In genomic region chr10:103452714-103453230, GRCh38 we compare ENCODE assay signal across 11 cellular contexts. TPM values are rescaled to one million over a fixed set of nuclear protein-coding genes. Genes with fewer than 3 reads are reported as not detected.
DNase-seq lines count a peak whose midpoint lies in the region; ATAC-seq lines count a peak whose summit lies in the region.
"Had no signal": no experiment of that assay in that cellular context is flagged by ENCODE, and none has a peak within 500 bp of the region (broad histone marks: within the 10 kb centered on the region; RNA-seq: fewer than 3 reads in every experiment).

No MANE protein-coding gene starts in this region.

- peak overlapping the region; percentile 60 for H3K27ac ChIP-seq in stomach smooth muscle (ENCODE audit: low read length)
- H3K27ac ChIP-seq: cardiac muscle cell had no signal

- CTCF ChIA-PET in activated CD4-positive, alpha-beta memory T cell treated with anti-CD3 and anti-CD28 coated beads, Interleukin-2, amount 10 ng/mL, durations not matched to agents 7 days and 5 days (lab: Charles Lee): interaction anchor here (1.0 to 4.0 kb wide), 8 partner anchors 9 to 36 kb away, joined by 3 to 34 read pairs (median 14); partner anchors contain the start of gene CALHM3

- H3K27me3 ChIP-seq in iPS-15b (ENCODE audit: control insufficient read depth, insufficient read depth, low read length) (no peaks in the 10 kb centered on the region), stomach smooth muscle (ENCODE audit: control insufficient read depth in 1 of 2, insufficient read depth in 2 of 2, low read length in 2 of 2) (no peaks in the 10 kb centered on the region)
- H3K27me3 ChIP-seq: cardiac muscle cell had no signal

- no peaks in the 10 kb centered on the region for H3K9me3 Mint-ChIP-seq in activated CD4-positive, alpha-beta memory T cell treated with anti-CD3 and anti-CD28 coated beads, Interleukin-2, amount 10 ng/mL, durations not matched to agents 7 days and 5 days

- peaks cover 8% of the 10 kb centered on the region for H3K4me1 ChIP-seq in iPS-15b (ENCODE audit: control insufficient read depth, insufficient read depth, low read length)
- peaks cover 41% of the 10 kb centered on the region for H3K4me1 ChIP-seq in stomach smooth muscle (ENCODE audit: control insufficient read depth, insufficient read depth, low read length)

- H3K36me3 ChIP-seq in iPS-15b (ENCODE audit: control insufficient read depth, insufficient read depth, low read length) (no peaks in the 10 kb centered on the region), stomach smooth muscle (ENCODE audit: control insufficient read depth in 2 of 2, insufficient read depth in 2 of 2, low read length in 2 of 2) (peaks cover 7 to 10% of the 10 kb centered on the region in 2 donors)
- H3K36me3 ChIP-seq: cardiac muscle cell had no signal

- H3K9me3 ChIP-seq in iPS-15b (ENCODE audit: control insufficient read depth, insufficient read depth, low read length): no peaks in the 10 kb centered on the region
- no peaks in the 10 kb centered on the region for H3K9me3 ChIP-seq in stomach smooth muscle (ENCODE audit: control insufficient read depth in 2 of 2, low read length in 2 of 2)

- peak overlapping the region; percentile 96 for H3K4me3 Mint-ChIP-seq in activated CD4-positive, alpha-beta memory T cell treated with anti-CD3 and anti-CD28 coated beads, Interleukin-2, amount 10 ng/mL, durations not matched to agents 7 days and 5 days

- ATAC-seq in GM19463 (IDR thresholded peaks at IDR 0.05; ENCODE audit: unreplicated experiment) (no peak), HG03135 (IDR thresholded peaks at IDR 0.05; ENCODE audit: unreplicated experiment) (no peak), HG02970 (IDR thresholded peaks at IDR 0.05; ENCODE audit: low FRiP score, unreplicated experiment) (no peak)

- H3K9ac ChIP-seq in iPS-15b (ENCODE audit: low read depth, low read length): no peak overlapping the region
- H3K9ac ChIP-seq in stomach smooth muscle (ENCODE audit: low read length in 2 of 2): peak overlapping the region; percentile 55 to 66

- POLR2A ChIA-PET in activated CD4-positive, alpha-beta memory T cell treated with anti-CD3 and anti-CD28 coated beads, Interleukin-2, amount 10 ng/mL, durations not matched to agents 7 days and 5 days (lab: Charles Lee): interaction anchor here (0.8 to 6.6 kb wide), 12 partner anchors 10 to 85 kb away, joined by 5 to 87 read pairs (median 8); partner anchors contain the start of gene TAF5

- peaks cover 60% of the 10 kb centered on the region for H3K4me1 Mint-ChIP-seq in activated CD4-positive, alpha-beta memory T cell treated with anti-CD3 and anti-CD28 coated beads, Interleukin-2, amount 10 ng/mL, durations not matched to agents 7 days and 5 days

- peaks cover 41% of the 10 kb centered on the region for H3K36me3 Mint-ChIP-seq in activated CD4-positive, alpha-beta memory T cell treated with anti-CD3 and anti-CD28 coated beads, Interleukin-2, amount 10 ng/mL, durations not matched to agents 7 days and 5 days (ENCODE audit: low read depth)

- peak overlapping the region; percentile 39 for H3K4me3 ChIP-seq in iPS-15b (ENCODE audit: low read depth, low read length)
- peak overlapping the region; percentile 74 to 86 for H3K4me3 ChIP-seq in stomach smooth muscle (ENCODE audit: low read length in 2 of 2)

- peak overlapping the region; percentile 95 for H3K27ac Mint-ChIP-seq in activated CD4-positive, alpha-beta memory T cell treated with anti-CD3 and anti-CD28 coated beads, Interleukin-2, amount 10 ng/mL, durations not matched to agents 7 days and 5 days

- no peaks in the 10 kb centered on the region for H3K27me3 Mint-ChIP-seq in activated CD4-positive, alpha-beta memory T cell treated with anti-CD3 and anti-CD28 coated beads, Interleukin-2, amount 10 ng/mL, durations not matched to agents 7 days and 5 days

- DNase-seq in DMS53 (lab: John Stamatoyannopoulos, UW) (peak; percentile 48), DMS53 treated with DMSO at 0.1 percent for 48 hours (lab: John Stamatoyannopoulos, UW; ENCODE audit: unreplicated experiment) (no peak)
- DNase-seq in activated CD4-positive, alpha-beta memory T cell treated with anti-CD3 and anti-CD28 coated beads, Interleukin-2, amount 10 ng/mL, durations not matched to agents 7 days and 5 days: no peak

RNA-seq across cellular contexts. Expression of gene CALHM2, which starts 0.6 kb away (rescaled TPM):
- total RNA-seq in activated CD4-positive, alpha-beta memory T cell treated with anti-CD3 and anti-CD28 coated beads, Interleukin-2, amount 10 ng/mL, durations not matched to agents 7 days and 5 days: 100 to 1,000 TPM; 135 to 138 TPM

RNA-seq across cellular contexts. Expression of gene CALHM1, which starts 5.9 kb away (rescaled TPM):
- under 1 TPM; 0.58 to 0.73 TPM for total RNA-seq in activated CD4-positive, alpha-beta memory T cell treated with anti-CD3 and anti-CD28 coated beads, Interleukin-2, amount 10 ng/mL, durations not matched to agents 7 days and 5 days
- total RNA-seq: A172, cardiac muscle cell, pulmonary artery endothelial cell had no signal

RNA-seq across cellular contexts. Expression of gene CALHM3, which starts 26.3 kb away (rescaled TPM):
- under 1 TPM; 0.48 to 0.53 TPM for total RNA-seq in activated CD4-positive, alpha-beta memory T cell treated with anti-CD3 and anti-CD28 coated beads, Interleukin-2, amount 10 ng/mL, durations not matched to agents 7 days and 5 days
- total RNA-seq: cardiac muscle cell, pulmonary artery endothelial cell had no signal

RNA-seq across cellular contexts. Expression of gene NEURL1, which starts 40.7 kb away (rescaled TPM):
- 1 to 10 TPM in 1 of 2 experiments, under 1 TPM in 1; 0.98 to 1.1 TPM for total RNA-seq in activated CD4-positive, alpha-beta memory T cell treated with anti-CD3 and anti-CD28 coated beads, Interleukin-2, amount 10 ng/mL, durations not matched to agents 7 days and 5 days
- total RNA-seq: A172 had no signal

RNA-seq across cellular contexts. Expression of gene PDCD11, which starts 56.3 kb away (rescaled TPM):
- total RNA-seq in activated CD4-positive, alpha-beta memory T cell treated with anti-CD3 and anti-CD28 coated beads, Interleukin-2, amount 10 ng/mL, durations not matched to agents 7 days and 5 days: 10 to 100 TPM; 38.9 to 39.6 TPM
